In genomic region chr9:93466416-93467061, GRCh38 we compare ENCODE assay signal across 12 cellular contexts. TPM values are rescaled to one million over a fixed set of nuclear protein-coding genes. Genes with fewer than 3 reads are reported as not detected.
DNase-seq lines count a peak whose midpoint lies in the region; ATAC-seq and TF ChIP-seq lines count a peak whose summit lies in the region.
"Had no signal": no experiment of that assay in that cellular context is flagged by ENCODE, and none has a peak within 500 bp of the region (broad histone marks: within the 10 kb centered on the region; RNA-seq: fewer than 3 reads in every experiment).

No MANE protein-coding gene starts in this region.

- H3K27ac ChIP-seq in CD4-positive, CD25-positive, alpha-beta regulatory T cell (ENCODE audit: insufficient read depth, low read length, poor library complexity, severe bottlenecking): no peak overlapping the region
- peak overlapping the region; percentile 88 for H3K27ac ChIP-seq in KOPT-K1 (ENCODE audit: low read depth, low read length, poor library complexity, severe bottlenecking)
- H3K27ac ChIP-seq in mucosa of rectum (ENCODE audit: low read depth in 2 of 2, low read length in 2 of 2): peak overlapping the region; percentile 95 to 96
- H3K27ac ChIP-seq: HL-60 had no signal

- POLR2A ChIA-PET in HEK293T (lab: Yijun Ruan, JAX): interaction anchor here (3.2 kb wide), 1 partner anchor 15 kb away, joined by 12 read pairs; the partner anchor contains the start of gene FAM120A

- H3K9me3 ChIP-seq in CD4-positive, CD25-positive, alpha-beta regulatory T cell (ENCODE audit: control insufficient read depth in 2 of 2, low read length in 2 of 2): no peaks in the 10 kb centered on the region
- H3K9me3 ChIP-seq in KOPT-K1 (ENCODE audit: insufficient read depth, low read length, poor library complexity, severe bottlenecking): no peaks in the 10 kb centered on the region
- H3K9me3 ChIP-seq in mucosa of rectum (ENCODE audit: control insufficient read depth in 2 of 2, low read length in 2 of 2): no peaks in the 10 kb centered on the region

- no peaks in the 10 kb centered on the region for H3K9me3 Mint-ChIP-seq in CD4-positive, CD25-positive, alpha-beta regulatory T cell
- no peaks in the 10 kb centered on the region for H3K9me3 Mint-ChIP-seq in activated naive CD8-positive, alpha-beta T cell treated with anti-CD3 and anti-CD28 coated beads, Interleukin-2, amount 50 U/mL, for 24 hours

- ATAC-seq in CD4-positive, CD25-positive, alpha-beta regulatory T cell (ENCODE audit: low read depth in 2 of 2): no peak
- no peak for ATAC-seq in activated naive CD8-positive, alpha-beta T cell treated with anti-CD3 and anti-CD28 coated beads, Interleukin-2, amount 50 U/mL, for 24 hours
- ATAC-seq in GM19463 (IDR thresholded peaks at IDR 0.05; ENCODE audit: unreplicated experiment) (no peak), HG03432 (IDR thresholded peaks at IDR 0.05; ENCODE audit: unreplicated experiment) (no peak)
- ATAC-seq: SK-N-SH treated with all-trans-retinoic acid at 6 μM for 48 hours had no signal

- peak overlapping the region; percentile 35 to 90 (median 81) for H3K27ac Mint-ChIP-seq in CD4-positive, CD25-positive, alpha-beta regulatory T cell
- H3K27ac Mint-ChIP-seq in activated naive CD8-positive, alpha-beta T cell treated with anti-CD3 and anti-CD28 coated beads, Interleukin-2, amount 50 U/mL, for 24 hours: peak overlapping the region; percentile 73

- peak overlapping the region in 1 of 2 donors; percentile 21 for H3K9ac ChIP-seq in mucosa of rectum (ENCODE audit: low read depth in 1 of 2, low read length in 2 of 2)

- peaks cover 19% of the 10 kb centered on the region for H3K36me3 Mint-ChIP-seq in CD4-positive, CD25-positive, alpha-beta regulatory T cell
- peaks cover 22% of the 10 kb centered on the region for H3K36me3 Mint-ChIP-seq in activated naive CD8-positive, alpha-beta T cell treated with anti-CD3 and anti-CD28 coated beads, Interleukin-2, amount 50 U/mL, for 24 hours (ENCODE audit: low read depth)

- H3K4me1 Mint-ChIP-seq in CD4-positive, CD25-positive, alpha-beta regulatory T cell: peaks cover 70 to 96% (median 84%) of the 10 kb centered on the region in 4 donors
- peaks cover 85% of the 10 kb centered on the region for H3K4me1 Mint-ChIP-seq in activated naive CD8-positive, alpha-beta T cell treated with anti-CD3 and anti-CD28 coated beads, Interleukin-2, amount 50 U/mL, for 24 hours

- CTCF ChIA-PET in HEK293T (lab: Yijun Ruan, JAX): interaction anchor here (0.7 kb wide), 1 partner anchor 13 kb away, joined by 3 read pairs; the partner anchor contains the start of gene FAM120AOS

- DNase-seq in CD4-positive, CD25-positive, alpha-beta regulatory T cell: no peak
- DNase-seq in activated naive CD8-positive, alpha-beta T cell treated with anti-CD3 and anti-CD28 coated beads, Interleukin-2, amount 50 U/mL, for 24 hours: no peak
- DNase-seq in NCI-H2107 (lab: John Stamatoyannopoulos, UW) (no peak), HEK293T (ENCODE audit: extremely low spot score) (no peak)
- DNase-seq: effector CD4-positive, alpha-beta T cell; NCI-H187 treated with DMSO at 0.1 percent for 48 hours had no signal

- no peaks in the 10 kb centered on the region for H3K27me3 ChIP-seq in CD4-positive, CD25-positive, alpha-beta regulatory T cell (ENCODE audit: control insufficient read depth, insufficient read depth, low read length)
- no peaks in the 10 kb centered on the region for H3K27me3 ChIP-seq in mucosa of rectum (ENCODE audit: control insufficient read depth in 2 of 2, insufficient read depth in 2 of 2, low read length in 2 of 2)

- no peaks in the 10 kb centered on the region for H3K27me3 Mint-ChIP-seq in CD4-positive, CD25-positive, alpha-beta regulatory T cell
- H3K27me3 Mint-ChIP-seq in activated naive CD8-positive, alpha-beta T cell treated with anti-CD3 and anti-CD28 coated beads, Interleukin-2, amount 50 U/mL, for 24 hours: no peaks in the 10 kb centered on the region

- peaks cover 64% of the 10 kb centered on the region for H3K4me1 ChIP-seq in CD4-positive, CD25-positive, alpha-beta regulatory T cell (ENCODE audit: control insufficient read depth, insufficient read depth, low read length, poor library complexity, severe bottlenecking)
- peaks cover 56 to 66% of the 10 kb centered on the region in 2 donors for H3K4me1 ChIP-seq in mucosa of rectum (ENCODE audit: control insufficient read depth in 2 of 2, insufficient read depth in 2 of 2, low read length in 2 of 2)

- peak overlapping the region; percentile 23 for H3K4me3 ChIP-seq in CD4-positive, CD25-positive, alpha-beta regulatory T cell (ENCODE audit: low read depth, low read length)
- H3K4me3 ChIP-seq in mucosa of rectum (ENCODE audit: low read length in 2 of 2): peak overlapping the region in 1 of 2 donors; percentile 33

- H3K4me3 Mint-ChIP-seq in CD4-positive, CD25-positive, alpha-beta regulatory T cell: peak overlapping the region; percentile 41 to 76 (median 68)
- H3K4me3 Mint-ChIP-seq in activated naive CD8-positive, alpha-beta T cell treated with anti-CD3 and anti-CD28 coated beads, Interleukin-2, amount 50 U/mL, for 24 hours: peak overlapping the region; percentile 38

- H3K36me3 ChIP-seq in CD4-positive, CD25-positive, alpha-beta regulatory T cell (ENCODE audit: control insufficient read depth, insufficient read depth, low read length): peaks cover 3% of the 10 kb centered on the region
- H3K36me3 ChIP-seq in KOPT-K1 (ENCODE audit: insufficient read depth, low read length) (peaks cover 10% of the 10 kb centered on the region), mucosa of rectum (ENCODE audit: control insufficient read depth in 2 of 2, insufficient read depth in 2 of 2, low read length in 2 of 2) (peaks cover 0 to 8% of the 10 kb centered on the region in 2 donors)

TF ChIP-seq in HEK293T, 16 proteins besides CTCF, POLR2A, EP300 and RAD21:
- TF ChIP-seq NFRKB (IDR thresholded peaks at IDR 0.05) (no peak), SUZ12 (IDR thresholded peaks at IDR 0.05) (no peak), TARDBP (IDR thresholded peaks at IDR 0.05) (no peak), ELF4 (IDR thresholded peaks at IDR 0.05) (no peak), FOXM1 (IDR thresholded peaks at IDR 0.05; ENCODE audit: borderline replicate concordance) (no peak), PKNOX1 (IDR thresholded peaks at IDR 0.05) (no peak), CTBP1 (IDR thresholded peaks at IDR 0.05; ENCODE audit: borderline replicate concordance) (no peak)
TF ChIP-seq in HEK293T: peak in this region for 0.

RNA-seq across cellular contexts. Expression of gene FAM120AOS, which starts 13.2 kb away (rescaled TPM):
- 45.7 TPM for total RNA-seq in CD4-positive, CD25-positive, alpha-beta regulatory T cell
- polyA plus RNA-seq in CD4-positive, CD25-positive, alpha-beta regulatory T cell: 10 to 100 TPM; 50.2 to 64.3 (median 56.5) TPM

RNA-seq across cellular contexts. Expression of gene FAM120A, which starts 15.1 kb away (rescaled TPM):
- total RNA-seq in CD4-positive, CD25-positive, alpha-beta regulatory T cell: 95.7 TPM
- polyA plus RNA-seq in CD4-positive, CD25-positive, alpha-beta regulatory T cell: 10 to 100 TPM; 11.3 to 14.3 (median 12.1) TPM
